In the genomic region with DNA sequence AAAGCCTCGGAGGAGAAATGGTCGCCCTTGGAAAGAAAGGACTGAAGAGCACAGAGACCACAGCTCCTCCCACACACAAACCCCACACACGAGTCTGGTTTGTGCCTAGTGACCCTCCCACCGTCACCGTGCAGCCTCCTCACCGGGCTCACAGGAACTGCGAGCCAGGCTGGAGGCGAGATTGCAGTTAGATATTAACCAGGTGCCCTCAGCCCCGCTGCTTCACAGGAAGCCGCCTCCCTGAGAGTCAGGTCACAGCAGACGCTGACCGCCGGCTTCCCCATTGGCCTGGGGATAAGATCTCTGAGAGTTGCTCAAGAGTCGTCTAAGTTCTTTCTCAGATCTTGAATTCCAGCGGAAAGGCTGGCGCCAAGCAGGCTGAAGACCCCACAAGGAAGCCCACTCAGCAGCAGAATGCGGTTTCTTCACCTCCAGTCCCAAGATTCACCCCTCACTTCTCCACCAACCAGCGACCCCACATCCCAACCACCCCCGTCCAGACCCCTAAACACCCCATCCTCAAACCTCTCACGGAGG, we compare ENCODE assay signal across 1 cellular context.
TF ChIP-seq lines count a peak whose summit lies in the region.

No MANE protein-coding gene starts in this region.

TF ChIP-seq in HepG2, 621 proteins besides CTCF, POLR2A, EP300 and RAD21 (continued from another document and continues in another):
- TF ChIP-seq ZNF512 (CRISPR knock-in tag; IDR thresholded peaks at IDR 0.05) = no peak
- TF ChIP-seq, protein P1, sequence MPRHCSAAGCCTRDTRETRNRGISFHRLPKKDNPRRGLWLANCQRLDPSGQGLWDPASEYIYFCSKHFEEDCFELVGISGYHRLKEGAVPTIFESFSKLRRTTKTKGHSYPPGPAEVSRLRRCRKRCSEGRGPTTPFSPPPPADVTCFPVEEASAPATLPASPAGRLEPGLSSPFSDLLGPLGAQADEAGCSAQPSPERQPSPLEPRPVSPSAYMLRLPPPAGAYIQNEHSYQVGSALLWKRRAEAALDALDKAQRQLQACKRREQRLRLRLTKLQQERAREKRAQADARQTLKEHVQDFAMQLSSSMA (CRISPR knock-in tag; IDR thresholded peaks at IDR 0.05) = no peak
- TF ChIP-seq, protein P2, sequence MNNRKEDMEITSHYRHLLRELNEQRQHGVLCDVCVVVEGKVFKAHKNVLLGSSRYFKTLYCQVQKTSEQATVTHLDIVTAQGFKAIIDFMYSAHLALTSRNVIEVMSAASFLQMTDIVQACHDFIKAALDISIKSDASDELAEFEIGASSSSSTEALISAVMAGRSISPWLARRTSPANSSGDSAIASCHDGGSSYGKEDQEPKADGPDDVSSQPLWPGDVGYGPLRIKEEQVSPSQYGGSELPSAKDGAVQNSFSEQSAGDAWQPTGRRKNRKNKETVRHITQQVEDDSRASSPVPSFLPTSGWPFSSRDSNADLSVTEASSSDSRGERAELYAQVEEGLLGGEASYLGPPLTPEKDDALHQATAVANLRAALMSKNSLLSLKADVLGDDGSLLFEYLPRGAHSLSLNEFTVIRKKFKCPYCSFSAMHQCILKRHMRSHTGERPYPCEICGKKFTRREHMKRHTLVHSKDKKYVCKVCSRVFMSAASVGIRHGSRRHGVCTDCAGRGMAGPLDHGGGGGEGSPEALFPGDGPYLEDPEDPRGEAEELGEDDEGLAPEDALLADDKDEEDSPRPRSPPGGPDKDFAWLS (CRISPR knock-in tag; IDR thresholded peaks at IDR 0.05; ENCODE audit: borderline replicate concordance) = no peak
- TF ChIP-seq SOX5 (CRISPR knock-in tag; IDR thresholded peaks at IDR 0.05; ENCODE audit: borderline replicate concordance) = peak; percentile 56; the same call in 1 of the 2 replicates
- TF ChIP-seq, protein P3, sequence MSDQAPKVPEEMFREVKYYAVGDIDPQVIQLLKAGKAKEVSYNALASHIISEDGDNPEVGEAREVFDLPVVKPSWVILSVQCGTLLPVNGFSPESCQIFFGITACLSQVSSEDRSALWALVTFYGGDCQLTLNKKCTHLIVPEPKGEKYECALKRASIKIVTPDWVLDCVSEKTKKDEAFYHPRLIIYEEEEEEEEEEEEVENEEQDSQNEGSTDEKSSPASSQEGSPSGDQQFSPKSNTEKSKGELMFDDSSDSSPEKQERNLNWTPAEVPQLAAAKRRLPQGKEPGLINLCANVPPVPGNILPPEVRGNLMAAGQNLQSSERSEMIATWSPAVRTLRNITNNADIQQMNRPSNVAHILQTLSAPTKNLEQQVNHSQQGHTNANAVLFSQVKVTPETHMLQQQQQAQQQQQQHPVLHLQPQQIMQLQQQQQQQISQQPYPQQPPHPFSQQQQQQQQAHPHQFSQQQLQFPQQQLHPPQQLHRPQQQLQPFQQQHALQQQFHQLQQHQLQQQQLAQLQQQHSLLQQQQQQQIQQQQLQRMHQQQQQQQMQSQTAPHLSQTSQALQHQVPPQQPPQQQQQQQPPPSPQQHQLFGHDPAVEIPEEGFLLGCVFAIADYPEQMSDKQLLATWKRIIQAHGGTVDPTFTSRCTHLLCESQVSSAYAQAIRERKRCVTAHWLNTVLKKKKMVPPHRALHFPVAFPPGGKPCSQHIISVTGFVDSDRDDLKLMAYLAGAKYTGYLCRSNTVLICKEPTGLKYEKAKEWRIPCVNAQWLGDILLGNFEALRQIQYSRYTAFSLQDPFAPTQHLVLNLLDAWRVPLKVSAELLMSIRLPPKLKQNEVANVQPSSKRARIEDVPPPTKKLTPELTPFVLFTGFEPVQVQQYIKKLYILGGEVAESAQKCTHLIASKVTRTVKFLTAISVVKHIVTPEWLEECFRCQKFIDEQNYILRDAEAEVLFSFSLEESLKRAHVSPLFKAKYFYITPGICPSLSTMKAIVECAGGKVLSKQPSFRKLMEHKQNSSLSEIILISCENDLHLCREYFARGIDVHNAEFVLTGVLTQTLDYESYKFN (CRISPR knock-in tag; conservative IDR thresholded peaks at IDR 0.05) = peak; percentile 84
- TF ChIP-seq MXD4 (CRISPR knock-in tag; IDR thresholded peaks at IDR 0.05) = peak; percentile 73; the same call in 1 of the 2 replicates
- TF ChIP-seq, protein P4, sequence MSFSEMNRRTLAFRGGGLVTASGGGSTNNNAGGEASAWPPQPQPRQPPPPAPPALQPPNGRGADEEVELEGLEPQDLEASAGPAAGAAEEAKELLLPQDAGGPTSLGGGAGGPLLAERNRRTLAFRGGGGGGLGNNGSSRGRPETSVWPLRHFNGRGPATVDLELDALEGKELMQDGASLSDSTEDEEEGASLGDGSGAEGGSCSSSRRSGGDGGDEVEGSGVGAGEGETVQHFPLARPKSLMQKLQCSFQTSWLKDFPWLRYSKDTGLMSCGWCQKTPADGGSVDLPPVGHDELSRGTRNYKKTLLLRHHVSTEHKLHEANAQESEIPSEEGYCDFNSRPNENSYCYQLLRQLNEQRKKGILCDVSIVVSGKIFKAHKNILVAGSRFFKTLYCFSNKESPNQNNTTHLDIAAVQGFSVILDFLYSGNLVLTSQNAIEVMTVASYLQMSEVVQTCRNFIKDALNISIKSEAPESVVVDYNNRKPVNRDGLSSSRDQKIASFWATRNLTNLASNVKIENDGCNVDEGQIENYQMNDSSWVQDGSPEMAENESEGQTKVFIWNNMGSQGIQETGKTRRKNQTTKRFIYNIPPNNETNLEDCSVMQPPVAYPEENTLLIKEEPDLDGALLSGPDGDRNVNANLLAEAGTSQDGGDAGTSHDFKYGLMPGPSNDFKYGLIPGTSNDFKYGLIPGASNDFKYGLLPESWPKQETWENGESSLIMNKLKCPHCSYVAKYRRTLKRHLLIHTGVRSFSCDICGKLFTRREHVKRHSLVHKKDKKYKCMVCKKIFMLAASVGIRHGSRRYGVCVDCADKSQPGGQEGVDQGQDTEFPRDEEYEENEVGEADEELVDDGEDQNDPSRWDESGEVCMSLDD (CRISPR knock-in tag; IDR thresholded peaks at IDR 0.05; ENCODE audit: borderline replicate concordance) = no peak
- TF ChIP-seq GATA4 (IDR thresholded peaks at IDR 0.05; ENCODE audit: borderline replicate concordance, low read depth) = peak; percentile 66; the same call in 1 of the 2 replicates
- no peak; the same call in 1 of the 2 replicates for TF ChIP-seq HNF4G (IDR thresholded peaks at IDR 0.05; ENCODE audit: borderline replicate concordance, low read depth, low read length)
- no peak for TF ChIP-seq HNF4G (CRISPR knock-in tag; IDR thresholded peaks at IDR 0.05; ENCODE audit: borderline replicate concordance, low read depth)
- TF ChIP-seq CSRNP1 (CRISPR knock-in tag; IDR thresholded peaks at IDR 0.05) = no peak
- no peak for TF ChIP-seq CBX2 (IDR thresholded peaks at IDR 0.05; ENCODE audit: low read depth, low read length)
- no peak for TF ChIP-seq CBX2 (CRISPR knock-in tag; IDR thresholded peaks at IDR 0.05; ENCODE audit: low read depth)
- no peak for TF ChIP-seq ZFP37 (CRISPR knock-in tag; IDR thresholded peaks at IDR 0.05; ENCODE audit: borderline replicate concordance)
- TF ChIP-seq, protein P5, sequence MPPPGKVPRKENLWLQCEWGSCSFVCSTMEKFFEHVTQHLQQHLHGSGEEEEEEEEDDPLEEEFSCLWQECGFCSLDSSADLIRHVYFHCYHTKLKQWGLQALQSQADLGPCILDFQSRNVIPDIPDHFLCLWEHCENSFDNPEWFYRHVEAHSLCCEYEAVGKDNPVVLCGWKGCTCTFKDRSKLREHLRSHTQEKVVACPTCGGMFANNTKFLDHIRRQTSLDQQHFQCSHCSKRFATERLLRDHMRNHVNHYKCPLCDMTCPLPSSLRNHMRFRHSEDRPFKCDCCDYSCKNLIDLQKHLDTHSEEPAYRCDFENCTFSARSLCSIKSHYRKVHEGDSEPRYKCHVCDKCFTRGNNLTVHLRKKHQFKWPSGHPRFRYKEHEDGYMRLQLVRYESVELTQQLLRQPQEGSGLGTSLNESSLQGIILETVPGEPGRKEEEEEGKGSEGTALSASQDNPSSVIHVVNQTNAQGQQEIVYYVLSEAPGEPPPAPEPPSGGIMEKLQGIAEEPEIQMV (CRISPR knock-in tag; IDR thresholded peaks at IDR 0.05; ENCODE audit: low read depth) = no peak
- TF ChIP-seq ISL2 (CRISPR knock-in tag; IDR thresholded peaks at IDR 0.05) = peak; percentile 54
- TF ChIP-seq ISX (CRISPR knock-in tag; conservative IDR thresholded peaks at IDR 0.05) = no peak
- no peak; the same call in 1 of the 2 replicates for TF ChIP-seq ZNF350 (CRISPR knock-in tag; IDR thresholded peaks at IDR 0.05; ENCODE audit: borderline replicate concordance, low read depth)
- TF ChIP-seq SRF (IDR thresholded peaks at IDR 0.05; ENCODE audit: low read depth, low read length) = no peak
- TF ChIP-seq KMT2A (CRISPR knock-in tag; IDR thresholded peaks at IDR 0.05) = peak; percentile 79; the same call in 1 of the 2 replicates
- no peak for TF ChIP-seq ZNF761 (CRISPR knock-in tag; conservative IDR thresholded peaks at IDR 0.05)
- TF ChIP-seq MAF1 (CRISPR knock-in tag; IDR thresholded peaks at IDR 0.05; ENCODE audit: borderline replicate concordance) = no peak
- TF ChIP-seq ZSCAN9 (CRISPR knock-in tag; IDR thresholded peaks at IDR 0.05; ENCODE audit: borderline replicate concordance) = peak; percentile 86; the same call in 1 of the 2 replicates
- no peak for TF ChIP-seq PBX2 (CRISPR knock-in tag; IDR thresholded peaks at IDR 0.05)
- no peak for TF ChIP-seq ZNF737 (CRISPR knock-in tag; IDR thresholded peaks at IDR 0.05; ENCODE audit: borderline replicate concordance)
- TF ChIP-seq ZNF781 (CRISPR knock-in tag; IDR thresholded peaks at IDR 0.05; ENCODE audit: borderline replicate concordance, not compliant biosample characterization) = no peak
- TF ChIP-seq ZNF768 (CRISPR knock-in tag; IDR thresholded peaks at IDR 0.05) = peak; percentile 49; the same call in 1 of the 2 replicates
- no peak for TF ChIP-seq TOE1 (CRISPR knock-in tag; IDR thresholded peaks at IDR 0.05)
- no peak for TF ChIP-seq SP140L (CRISPR knock-in tag; IDR thresholded peaks at IDR 0.05; ENCODE audit: borderline replicate concordance)
- TF ChIP-seq TBX2 (CRISPR knock-in tag; IDR thresholded peaks at IDR 0.05; ENCODE audit: borderline replicate concordance) = no peak
- 0 out of 2 replicates have a peak, but pooled peaks have one; percentile 15 for TF ChIP-seq MTA1 (CRISPR knock-in tag; IDR thresholded peaks at IDR 0.05; ENCODE audit: borderline replicate concordance)
- TF ChIP-seq NR2C2 (CRISPR knock-in tag; IDR thresholded peaks at IDR 0.05; ENCODE audit: borderline replicate concordance) = no peak
- peak; percentile 59; the same call in 1 of the 2 replicates for TF ChIP-seq KDM5B (CRISPR knock-in tag; IDR thresholded peaks at IDR 0.05; ENCODE audit: borderline replicate concordance)
- peak; percentile 66 for TF ChIP-seq KAT8 (CRISPR knock-in tag; IDR thresholded peaks at IDR 0.05)
- no peak for TF ChIP-seq CENPT (CRISPR knock-in tag; IDR thresholded peaks at IDR 0.05; ENCODE audit: low read depth)
- TF ChIP-seq ATF4 (CRISPR knock-in tag; IDR thresholded peaks at IDR 0.05) = no peak
